In genomic region chr1:1990222-1990621, GRCh38 we compare ENCODE assay signal across 18 cellular contexts. TPM values are rescaled to one million over a fixed set of nuclear protein-coding genes. Genes with fewer than 3 reads are reported as not detected.
DNase-seq lines count a peak whose midpoint lies in the region; ATAC-seq and TF ChIP-seq lines count a peak whose summit lies in the region.
"Had no signal": no experiment of that assay in that cellular context is flagged by ENCODE, and none has a peak within 500 bp of the region (broad histone marks: within the 10 kb centered on the region; RNA-seq: fewer than 3 reads in every experiment).

No MANE protein-coding gene starts in this region.

- no peak overlapping the region for H3K4me3 ChIP-seq in breast epithelium
- no peak overlapping the region for H3K4me3 ChIP-seq in mammary epithelial cell (replicated peaks in 1 of 3; ENCODE audit: insufficient read depth in 1 of 3, low read depth in 2 of 3, low read length in 3 of 3)
- no peak overlapping the region for H3K4me3 ChIP-seq in osteoblast (ENCODE audit: insufficient read depth, low read length)
- H3K4me3 ChIP-seq in vagina, result no peak overlapping the region
- H3K4me3 ChIP-seq: lung had no signal

- DNase-seq in breast epithelium (ENCODE audit: low spot score in 2 of 2) (no peak), mammary epithelial cell (no peak), left cardiac atrium (peak; percentile 52), osteoblast (ENCODE audit: insufficient read length, low spot score, missing footprints) (peak; percentile 37), vagina (ENCODE audit: extremely low spot score in 2 of 2) (no peak), HEK293T (ENCODE audit: extremely low spot score) (no peak), GOT3 (lab: John Stamatoyannopoulos, UW) (no peak), NCI-H69 (lab: John Stamatoyannopoulos, UW) (no peak)
- DNase-seq: activated CD4-positive, alpha-beta T cell treated with anti-CD3 and anti-CD28 coated beads, Interleukin-2, amount 10 ng/mL, durations not matched to agents 24 days and 14 days; activated T-cell treated with anti-CD3 and anti-CD28 coated beads, Interleukin-2, amount 50 U/mL, for 24 hours; CD4-positive, alpha-beta T cell; EL; hippocampal formation; KG1; NK-92 treated with Interleukin-12 subunit alpha and Interleukin-12 subunit beta, amount 100 ng/mL, for 24 hours had no signal

- H4K20me1 ChIP-seq in mammary epithelial cell (ENCODE audit: insufficient read depth, low read length) (no peaks in the 10 kb centered on the region), osteoblast (ENCODE audit: insufficient read depth, low read length) (no peaks in the 10 kb centered on the region)

- dilution Hi-C loops in mammary epithelial cell (cut with HindIII; ENCODE audit: low sequenced_read_pairs), result loop anchor here (5.0 kb wide), 1 partner anchor 47 kb away; no protein-coding TSS in a partner anchor

- TF ChIP-seq POLR2A in breast epithelium (IDR thresholded peaks at IDR 0.05) (no peak), vagina (IDR thresholded peaks at IDR 0.05) (no peak)

- CTCF ChIA-PET in mammary epithelial cell (lab: Charles Lee; ENCODE audit: low non-redundant PET) (interaction anchor here (0.7 kb wide), 1 partner anchor 54 kb away, joined by 4 read pairs; no protein-coding TSS in a partner anchor), HEK293T (lab: Yijun Ruan, JAX) (no interaction called here)

- no peaks in the 10 kb centered on the region for H3K4me1 ChIP-seq in breast epithelium
- peaks cover 8% of the 10 kb centered on the region for H3K4me1 ChIP-seq in mammary epithelial cell (ENCODE audit: insufficient read depth, low read length)
- no peaks in the 10 kb centered on the region for H3K4me1 ChIP-seq in osteoblast (ENCODE audit: insufficient read depth, low read length)
- H3K4me1 ChIP-seq in vagina, result peaks cover 23% of the 10 kb centered on the region

- no peak overlapping the region for H3K9ac ChIP-seq in mammary epithelial cell (ENCODE audit: insufficient read depth, low read length)

- POLR2A ChIA-PET in HEK293T (lab: Yijun Ruan, JAX), result no interaction called here

- no peak overlapping the region for H2AFZ ChIP-seq in mammary epithelial cell (ENCODE audit: low read depth, low read length)
- H2AFZ ChIP-seq in osteoblast (ENCODE audit: low read length), result no peak overlapping the region

- no peaks in the 10 kb centered on the region for H3K79me2 ChIP-seq in mammary epithelial cell (ENCODE audit: insufficient read depth, low read length)
- no peaks in the 10 kb centered on the region for H3K79me2 ChIP-seq in osteoblast (ENCODE audit: insufficient read depth, low read length)

- H3K27me3 ChIP-seq in breast epithelium (peaks cover 0 to 23% of the 10 kb centered on the region in 2 donors), mammary epithelial cell (ENCODE audit: insufficient read depth, low read length) (no peaks in the 10 kb centered on the region), osteoblast (ENCODE audit: insufficient read depth, low read length) (peaks cover 9% of the 10 kb centered on the region), vagina (no peaks in the 10 kb centered on the region)

- no TSS peak for BruUV-seq in mammary epithelial cell (replicated peaks; lab: Mats Ljungman, UMichigan)

- ATAC-seq in left cardiac atrium, result peak; percentile 68 to 72

- in situ Hi-C loops in mammary epithelial cell (cut with MboI; ENCODE audit: low sequenced_read_pairs in 2 of 2), result no loop called here

- intact Hi-C loops in breast epithelium (cut with DNase I; ENCODE audit: low total_unique reads) (no loop called here), mammary epithelial cell (cut with micrococcal nuclease) (no loop called here), left cardiac atrium (cut with DNase I) (no loop called here), vagina (cut with DNase I) (no loop called here)

- H3K4me2 ChIP-seq in mammary epithelial cell (ENCODE audit: insufficient read depth, low read depth, low read length), result no peak overlapping the region
- no peak overlapping the region for H3K4me2 ChIP-seq in osteoblast (ENCODE audit: insufficient read depth, low read length)

- WGBS in mammary epithelial cell (ENCODE audit: low coverage, missing lambda C conversion rate), result 66% methylated on average over 6 of the region's 10 CpGs

- H3K9me3 ChIP-seq in breast epithelium, result no peaks in the 10 kb centered on the region
- H3K9me3 ChIP-seq in mammary epithelial cell (replicated peaks; ENCODE audit: insufficient read depth, low read length), result no peaks in the 10 kb centered on the region
- no peaks in the 10 kb centered on the region for H3K9me3 ChIP-seq in osteoblast (ENCODE audit: low read depth, low read length)
- no peaks in the 10 kb centered on the region for H3K9me3 ChIP-seq in vagina

- TF ChIP-seq CTCF in breast epithelium (IDR thresholded peaks at IDR 0.05), result no peak
- no peak for TF ChIP-seq CTCF in mammary epithelial cell (conservative IDR thresholded peaks at IDR 0.05 in 1 of 2, IDR thresholded peaks at IDR 0.05 in 1 of 2; ENCODE audit: extremely low read depth in 1 of 2, insufficient read depth in 1 of 2, low read depth in 1 of 2, low read length in 2 of 2)
- TF ChIP-seq CTCF in osteoblast (IDR thresholded peaks at IDR 0.05; ENCODE audit: extremely low read depth, low read depth, low read length), result no peak
- TF ChIP-seq CTCF in vagina (IDR thresholded peaks at IDR 0.05), result no peak

- H3K36me3 ChIP-seq in breast epithelium (no peaks in the 10 kb centered on the region), mammary epithelial cell (ENCODE audit: insufficient read depth, low read length) (no peaks in the 10 kb centered on the region), osteoblast (ENCODE audit: insufficient read depth, low read length) (no peaks in the 10 kb centered on the region), vagina (no peaks in the 10 kb centered on the region)

- peak overlapping the region; percentile 59 to 86 for H3K27ac ChIP-seq in breast epithelium
- H3K27ac ChIP-seq in mammary epithelial cell (ENCODE audit: insufficient read depth, low read depth, low read length), result no peak overlapping the region
- no peak overlapping the region for H3K27ac ChIP-seq in osteoblast (ENCODE audit: low read depth, low read length)
- peak overlapping the region; percentile 70 for H3K27ac ChIP-seq in vagina
- H3K27ac ChIP-seq: 22Rv1, HL-60 had no signal

TF ChIP-seq in HEK293T, 16 proteins besides CTCF, POLR2A, EP300 and RAD21:
- TF ChIP-seq CTBP1 (IDR thresholded peaks at IDR 0.05; ENCODE audit: borderline replicate concordance) (no peak), FOXK2 (IDR thresholded peaks at IDR 0.05) (no peak), NFRKB (IDR thresholded peaks at IDR 0.05) (no peak), ARNT (IDR thresholded peaks at IDR 0.05) (no peak), PKNOX1 (IDR thresholded peaks at IDR 0.05) (no peak), FOXM1 (IDR thresholded peaks at IDR 0.05; ENCODE audit: borderline replicate concordance) (no peak), L3MBTL2 (conservative IDR thresholded peaks at IDR 0.05) (no peak), FOXA1 (IDR thresholded peaks at IDR 0.05) (no peak), ELF4 (IDR thresholded peaks at IDR 0.05) (no peak), HDGF (IDR thresholded peaks at IDR 0.05; ENCODE audit: borderline replicate concordance) (no peak), SUZ12 (IDR thresholded peaks at IDR 0.05) (no peak), LEF1 (IDR thresholded peaks at IDR 0.05; ENCODE audit: borderline replicate concordance) (no peak), BHLHE40 (IDR thresholded peaks at IDR 0.05; ENCODE audit: borderline replicate concordance) (no peak), SP1 (IDR thresholded peaks at IDR 0.05) (no peak), ZNF384 (IDR thresholded peaks at IDR 0.05) (no peak), TARDBP (IDR thresholded peaks at IDR 0.05) (no peak)
TF ChIP-seq in HEK293T: peak in this region for 0.

RNA-seq across cellular contexts. Expression of gene CFAP74, which starts 13.4 kb away (rescaled TPM):
- under 1 TPM in 2 of 3 donors, not detected in 1; 0.29 to 0.98 TPM for total RNA-seq in breast epithelium
- total RNA-seq in mammary epithelial cell, result under 1 TPM in 1 of 2 donors, not detected in 1; 0.07 TPM
- not detected for polyA plus RNA-seq in mammary epithelial cell
- polyA minus RNA-seq in mammary epithelial cell, result not detected
- not detected for total RNA-seq in left cardiac atrium
- total RNA-seq in osteoblast, result not detected in 2 replicates
- not detected for total RNA-seq in vagina
- total RNA-seq: activated CD4-positive, alpha-beta T cell treated with anti-CD3 and anti-CD28 coated beads, Interleukin-2, amount 10 ng/mL, durations not matched to agents 24 days and 14 days; CD4-positive, alpha-beta T cell had no signal

RNA-seq across cellular contexts. Expression of gene GABRD, which starts 28.9 kb away (rescaled TPM):
- total RNA-seq in breast epithelium (not detected), mammary epithelial cell (not detected), left cardiac atrium (under 1 TPM in 1 of 2 donors, not detected in 1; 0.29 TPM), osteoblast (not detected in 2 replicates), vagina (not detected)
- not detected for polyA plus RNA-seq in mammary epithelial cell
- polyA minus RNA-seq in mammary epithelial cell, result not detected
- total RNA-seq: activated CD4-positive, alpha-beta T cell treated with anti-CD3 and anti-CD28 coated beads, Interleukin-2, amount 10 ng/mL, durations not matched to agents 24 days and 14 days had no signal

RNA-seq across cellular contexts. Expression of gene PRKCZ, which starts 60.0 kb away (rescaled TPM):
- total RNA-seq in breast epithelium (10 to 100 TPM in 2 of 3 donors, under 1 TPM in 1; 0.64 to 17.9 (median 12.5) TPM), mammary epithelial cell (10 to 100 TPM; 27.0 to 42.2 TPM), left cardiac atrium (10 to 100 TPM; 12.4 to 20.7 TPM), osteoblast (0.29 and 0.72 TPM in 2 replicates), vagina (17.9 TPM)
- polyA plus RNA-seq in mammary epithelial cell, result 34.4 TPM
- polyA minus RNA-seq in mammary epithelial cell, result 118 TPM

Comparison
In these comparisons a context has a peak if more than half of its experiments do, and no peak if none do; other contexts are left out.
1. H3K27ac ChIP-seq: peak in breast epithelium (2 of 2) and vagina (single experiment); none in mammary epithelial cell (single experiment) and osteoblast (single experiment).
2. DNase-seq: peak in left cardiac atrium (single experiment) and osteoblast (single experiment); none in breast epithelium (0 of 2), mammary epithelial cell (single experiment), vagina (0 of 2), HEK293T (single experiment), GOT3 (single experiment) and NCI-H69 (single experiment).